ENCODE assay signal across 8 cellular contexts in the genomic region with DNA sequence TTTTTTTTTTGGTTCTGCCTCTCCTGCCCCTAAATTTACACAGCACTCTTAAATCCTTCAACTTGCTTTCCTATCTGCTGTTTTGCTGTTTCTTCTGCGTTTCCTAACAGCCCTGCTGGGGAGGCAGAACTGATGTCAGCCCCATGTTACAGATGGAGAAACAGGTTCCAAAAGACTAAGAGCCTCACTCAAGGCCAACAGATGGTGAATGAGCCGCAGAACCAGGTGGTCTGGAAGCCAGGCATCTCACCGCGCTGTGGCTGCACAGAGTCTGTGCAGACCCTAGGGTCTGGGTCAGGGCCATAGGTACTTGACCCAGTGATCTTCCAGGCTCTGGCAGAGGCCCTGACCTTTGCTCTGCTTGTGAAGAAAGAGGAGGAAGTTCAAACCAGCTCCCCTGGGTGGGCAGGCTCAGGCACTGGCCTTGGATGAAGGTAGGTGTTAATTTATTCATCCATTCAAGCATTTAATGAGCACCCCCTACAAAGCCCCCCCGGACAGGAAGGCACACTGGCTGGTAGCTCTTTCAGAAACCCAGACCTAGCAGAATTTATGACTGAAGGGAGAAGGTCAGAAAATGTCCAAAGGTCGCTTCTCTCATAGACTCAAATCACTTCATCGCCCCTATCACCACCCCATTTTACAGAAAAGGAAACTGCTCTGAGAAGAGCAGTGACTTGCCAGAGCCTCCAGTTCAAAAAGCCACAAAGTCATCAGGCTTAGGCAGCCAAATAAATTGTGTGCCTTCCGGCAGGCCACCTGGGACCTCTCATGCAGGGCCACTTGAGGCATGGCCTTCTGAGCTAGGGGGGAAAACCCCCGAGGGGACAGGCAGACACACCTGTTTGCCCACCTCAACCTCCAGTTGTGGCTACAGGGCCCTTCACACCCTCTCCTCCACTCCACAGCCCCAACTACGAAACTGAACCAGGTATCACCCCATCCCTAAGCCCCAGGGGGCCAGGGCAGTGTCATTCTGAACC. TPM values are rescaled to one million over a fixed set of nuclear protein-coding genes. Genes with fewer than 3 reads are reported as not detected.
DNase-seq lines count a peak whose midpoint lies in the region; ATAC-seq and TF ChIP-seq lines count a peak whose summit lies in the region.
"Had no signal": no experiment of that assay in that cellular context is flagged by ENCODE, and none has a peak within 500 bp of the region (broad histone marks: within the 10 kb centered on the region; RNA-seq: fewer than 3 reads in every experiment).

No MANE protein-coding gene starts in this region.

- H3K36me3 Mint-ChIP-seq in stimulated activated naive B cell treated with anti-CD40 and anti-IgM and Interleukin-4, amounts not matched to agents 10 μg/mL and 1 μg/mL and 100 μg/mL, for 72 hours: peaks cover 38 to 45% of the 10 kb centered on the region in 2 donors

- TF ChIP-seq POLR2A in gastroesophageal sphincter (IDR thresholded peaks at IDR 0.05): no peak

- peak overlapping the region; percentile 61 to 88 for H3K4me3 Mint-ChIP-seq in stimulated activated naive B cell treated with anti-CD40 and anti-IgM and Interleukin-4, amounts not matched to agents 10 μg/mL and 1 μg/mL and 100 μg/mL, for 72 hours
- H3K4me3 Mint-ChIP-seq: activated CD4-positive, alpha-beta T cell treated with anti-CD3 and anti-CD28 coated beads, Interleukin-2, amount 10 ng/mL, durations not matched to agents 24 days and 14 days had no signal

- H3K9me3 Mint-ChIP-seq in stimulated activated naive B cell treated with anti-CD40 and anti-IgM and Interleukin-4, amounts not matched to agents 10 μg/mL and 1 μg/mL and 100 μg/mL, for 72 hours: no peaks in the 10 kb centered on the region
- H3K9me3 Mint-ChIP-seq: activated CD4-positive, alpha-beta T cell treated with anti-CD3 and anti-CD28 coated beads, Interleukin-2, amount 10 ng/mL, durations not matched to agents 24 days and 14 days had no signal

- H3K27me3 Mint-ChIP-seq in stimulated activated naive B cell treated with anti-CD40 and anti-IgM and Interleukin-4, amounts not matched to agents 10 μg/mL and 1 μg/mL and 100 μg/mL, for 72 hours: peaks cover 10 to 52% of the 10 kb centered on the region in 2 donors

- peaks cover 36 to 60% of the 10 kb centered on the region in 2 donors for H3K4me1 Mint-ChIP-seq in stimulated activated naive B cell treated with anti-CD40 and anti-IgM and Interleukin-4, amounts not matched to agents 10 μg/mL and 1 μg/mL and 100 μg/mL, for 72 hours

- TF ChIP-seq CTCF in gastroesophageal sphincter (IDR thresholded peaks at IDR 0.05): no peak

- H3K9me3 ChIP-seq in gastroesophageal sphincter: no peaks in the 10 kb centered on the region

- ATAC-seq in GM18870 (IDR thresholded peaks at IDR 0.05; ENCODE audit: unreplicated experiment): peak; percentile 41
- ATAC-seq in HG02642 (IDR thresholded peaks at IDR 0.05; ENCODE audit: poor library complexity, unreplicated experiment): peak; percentile 38
- ATAC-seq in stimulated activated naive B cell treated with anti-CD40 and anti-IgM and Interleukin-4, amounts not matched to agents 10 μg/mL and 1 μg/mL and 100 μg/mL, for 72 hours (replicated peaks): peak; percentile 66 to 69
- no peak for ATAC-seq in gastroesophageal sphincter
- no peak for ATAC-seq in HG03565 (IDR thresholded peaks at IDR 0.05; ENCODE audit: unreplicated experiment)

- no peak for TF ChIP-seq EP300 in gastroesophageal sphincter (IDR thresholded peaks at IDR 0.05)

- no peak overlapping the region for H3K4me3 ChIP-seq in gastroesophageal sphincter

- peaks cover 0 to 22% (median 4%) of the 10 kb centered on the region in 3 donors for H3K4me1 ChIP-seq in gastroesophageal sphincter

- H3K36me3 ChIP-seq in gastroesophageal sphincter: no peaks in the 10 kb centered on the region

- 83% methylated on average over 4 of the region's 10 CpGs; no CpG with 5 or more reads in 1 of the 2 donors for WGBS in gastroesophageal sphincter (ENCODE audit: low coverage in 1 of 2), 2 donors

- H3K27ac Mint-ChIP-seq in stimulated activated naive B cell treated with anti-CD40 and anti-IgM and Interleukin-4, amounts not matched to agents 10 μg/mL and 1 μg/mL and 100 μg/mL, for 72 hours: peak overlapping the region; percentile 74
- H3K27ac Mint-ChIP-seq: activated CD4-positive, alpha-beta T cell treated with anti-CD3 and anti-CD28 coated beads, Interleukin-2, amount 10 ng/mL, durations not matched to agents 24 days and 14 days had no signal

- H3K27me3 ChIP-seq in gastroesophageal sphincter: peaks cover 23% of the 10 kb centered on the region

- peak; percentile 65 for DNase-seq in stimulated activated naive B cell treated with anti-CD40 and anti-IgM and Interleukin-4, amounts not matched to agents 10 μg/mL and 1 μg/mL and 100 μg/mL, for 72 hours
- no peak for DNase-seq in HCEC 1CT
- DNase-seq: activated CD4-positive, alpha-beta T cell treated with anti-CD3 and anti-CD28 coated beads, Interleukin-2, amount 10 ng/mL, durations not matched to agents 24 days and 14 days had no signal

- H3K27ac ChIP-seq in angular gyrus (ENCODE audit: low read depth, low read length) (peak overlapping the region; percentile 94), gastroesophageal sphincter (no peak overlapping the region)

RNA-seq across cellular contexts. Expression of a gene that starts 2.7 kb away (rescaled TPM):
- 10 to 100 TPM in 1 of 4 donors, 1 to 10 TPM in 2, under 1 TPM in 1; 0.78 to 13.1 (median 4.0) TPM for total RNA-seq in gastroesophageal sphincter

RNA-seq across cellular contexts. Expression of a gene that starts 2.9 kb away (rescaled TPM):
- total RNA-seq in gastroesophageal sphincter: 1 to 10 TPM in 1 of 4 donors, under 1 TPM in 3; 0.19 to 1.1 (median 0.45) TPM

RNA-seq across cellular contexts. Expression of a gene that starts 38.5 kb away (rescaled TPM):
- 10 to 100 TPM; 22.4 to 26.8 (median 25.7) TPM for total RNA-seq in gastroesophageal sphincter

RNA-seq across cellular contexts. Expression of a gene that starts 48.2 kb away (rescaled TPM):
- total RNA-seq in gastroesophageal sphincter: 10 to 100 TPM; 42.2 to 76.7 (median 63.4) TPM

Comparison
In these comparisons a context has a peak if more than half of its experiments do, and no peak if none do; other contexts are left out.
1. ATAC-seq: peak in GM18870 (single experiment), HG02642 (single experiment) and stimulated activated naive B cell treated with anti-CD40 and anti-IgM and Interleukin-4, amounts not matched to agents 10 μg/mL and 1 μg/mL and 100 μg/mL, for 72 hours (2 of 2); none in gastroesophageal sphincter (single experiment) and HG03565 (single experiment).